8 cellular contexts compared by ENCODE assay signal in genomic region chr7:64794171-64794844, GRCh38. TPM values are rescaled to one million over a fixed set of nuclear protein-coding genes. Genes with fewer than 3 reads are reported as not detected.
DNase-seq lines count a peak whose midpoint lies in the region; ATAC-seq and TF ChIP-seq lines count a peak whose summit lies in the region.

Gene ZNF138 (plus strand): TSS chr7:64794428. CDS start chr7:64794569, 141 bp downstream.

- H4K5ac ChIP-seq in mesendoderm (ENCODE audit: low read length), result no peak within 1 kb of the TSS

- peak within 1 kb of the TSS; percentile 24 for H3K4me2 ChIP-seq in mesendoderm (ENCODE audit: low read length)

- H3K56ac ChIP-seq in mesendoderm (ENCODE audit: low read length), result peak within 1 kb of the TSS; percentile 92

- H3K4me1 Mint-ChIP-seq in endodermal cell, result peaks cover 12% of the 10 kb centered on the region

- no peak for TF ChIP-seq CTCF in endodermal cell (conservative IDR thresholded peaks at IDR 0.05)

- no peak within 1 kb of the TSS for H2AK5ac ChIP-seq in mesendoderm (ENCODE audit: low read length)

- H4K8ac ChIP-seq in mesendoderm (ENCODE audit: low read depth, low read length), result peak within 1 kb of the TSS; percentile 70

- WGBS in endodermal cell (ENCODE audit: insufficient coverage in 1 of 2, insufficient read length in 1 of 2), 2 experiments, result 0% methylated on average over 23 to 32 of the region's 32 CpGs
- no CpG with 5 or more reads among the region's 32 CpGs for WGBS in mesendoderm (ENCODE audit: extremely low coverage, insufficient coverage, low lambda C conversion rate)

- peak within 1 kb of the TSS; percentile 65 for H3K4ac ChIP-seq in mesendoderm (ENCODE audit: low read depth, low read length)

- H3K27ac ChIP-seq in endodermal cell (ENCODE audit: low read depth, low read length) (peak within 1 kb of the TSS; percentile 100), mesendoderm (ENCODE audit: low read depth, low read length) (peak within 1 kb of the TSS; percentile 69)

- peak within 1 kb of the TSS; percentile 100 for H3K4me3 ChIP-seq in endodermal cell (ENCODE audit: low read length)
- H3K4me3 ChIP-seq in mesendoderm (ENCODE audit: low read length), result peak within 1 kb of the TSS; percentile 88

- H3K79me1 ChIP-seq in mesendoderm (ENCODE audit: low read length), result peaks cover 2% of the 10 kb centered on the region

- H3K18ac ChIP-seq in mesendoderm (ENCODE audit: low read length), result peak within 1 kb of the TSS; percentile 3

- H3K4me3 Mint-ChIP-seq in endodermal cell, result peak within 1 kb of the TSS; percentile 99

- H3K9me3 ChIP-seq in endodermal cell (ENCODE audit: control insufficient read depth, low read length), result peaks cover under 1% of the 10 kb centered on the region

- H3K36me3 ChIP-seq in endodermal cell (ENCODE audit: control insufficient read depth, insufficient read depth, low read length), result peaks cover 20% of the 10 kb centered on the region
- no peaks in the 10 kb centered on the region for H3K36me3 ChIP-seq in mesendoderm (ENCODE audit: control insufficient read depth, insufficient read depth, low read length)

- no peak within 1 kb of the TSS for H2BK5ac ChIP-seq in mesendoderm (ENCODE audit: low read length)

- H3K9ac ChIP-seq in endodermal cell (ENCODE audit: extremely low read depth, low read length, poor library complexity, severe bottlenecking), result peak within 1 kb of the TSS; percentile 99
- H3K9ac ChIP-seq in mesendoderm (ENCODE audit: low read length), result peak within 1 kb of the TSS; percentile 86

- DNase-seq in Caki2 (ENCODE audit: low read depth) (peak; percentile 95), HUDEP-2 (lab: John Stamatoyannopoulos, UW; ENCODE audit: unreplicated experiment in 76 of 76) (peak in 75 of 76 experiments; percentile 33 to 94 (median 87)), NOMO-1 treated with dmso at 0.1 percent for 144 hours (lab: John Stamatoyannopoulos, UW; ENCODE audit: unreplicated experiment) (peak; percentile 89), endodermal cell (peak; percentile 96), mesendoderm (peak; percentile 99)
- DNase-seq in activated CD8-positive, alpha-beta memory T cell treated with anti-CD3 and anti-CD28 coated beads, Interleukin-2, amount 50 U/mL, for 1 hour (ENCODE audit: extremely low read depth), result peak; percentile 90
- peak; percentile 82 for DNase-seq in stimulated activated CD8-positive, alpha-beta memory T cell treated with anti-CD3 and anti-CD28 coated beads, Interleukin-12 subunit alpha, Interleukin-12 subunit beta, amount 100 ng/mL, for 4 hours (ENCODE audit: low read depth)

- peaks cover 17% of the 10 kb centered on the region for H3K79me2 ChIP-seq in mesendoderm (ENCODE audit: control insufficient read depth, insufficient read depth, low read length)

- no peak within 1 kb of the TSS for H2BK120ac ChIP-seq in mesendoderm (ENCODE audit: low read depth, low read length)

- ATAC-seq in GM21390 (IDR thresholded peaks at IDR 0.05; ENCODE audit: unreplicated experiment), result peak; percentile 100

- H3K27me3 Mint-ChIP-seq in endodermal cell (ENCODE audit: insufficient read depth), result peaks cover 2% of the 10 kb centered on the region

- H3K4me1 ChIP-seq in endodermal cell (ENCODE audit: control insufficient read depth, insufficient read depth, low read length) (no peaks in the 10 kb centered on the region), mesendoderm (ENCODE audit: control insufficient read depth, low read depth, low read length) (no peaks in the 10 kb centered on the region)

- in situ Hi-C loops in Caki2 (cut with HindIII; ENCODE audit: low pct_unique_long_range_greater_than_20kb, low sequenced_read_pairs), result no loop called here

- H3K27me3 ChIP-seq in endodermal cell (ENCODE audit: control insufficient read depth, insufficient read depth, low read length, poor library complexity, severe bottlenecking) (no peaks in the 10 kb centered on the region), mesendoderm (ENCODE audit: insufficient read depth, low read length, poor library complexity) (no peaks in the 10 kb centered on the region)

- peak within 1 kb of the TSS; percentile 60 for H2BK15ac ChIP-seq in mesendoderm (replicated peaks; ENCODE audit: low read depth)

- no peak within 1 kb of the TSS for H3K23ac ChIP-seq in mesendoderm (ENCODE audit: low read length)

- H3K27ac Mint-ChIP-seq in endodermal cell, result peak within 1 kb of the TSS; percentile 100

- peaks cover 3% of the 10 kb centered on the region for H3K9me3 Mint-ChIP-seq in endodermal cell

- peaks cover 27% of the 10 kb centered on the region for H3K36me3 Mint-ChIP-seq in endodermal cell (ENCODE audit: low read depth)

RNA-seq across cellular contexts. Expression of gene ZNF138, which starts in this region (rescaled TPM):
- 2.9 and 17.0 TPM in 2 replicates for total RNA-seq in Caki2 (2014; rRNA removed; shearing (Covaris generic); ENCODE audit: low replicate concordance)
- 10 to 100 TPM; 28.0 to 32.9 TPM for total RNA-seq in endodermal cell
- polyA plus RNA-seq in endodermal cell (2013, experiment 1 of 2), result 22.4 TPM
- 25.8 TPM for polyA plus RNA-seq in endodermal cell (2013, experiment 2 of 2)
- 14.7 TPM for polyA plus RNA-seq in mesendoderm (2013, experiment 1 of 2)
- 14.7 TPM for polyA plus RNA-seq in mesendoderm (2013, experiment 2 of 2)

Comparison
In these comparisons a context has a peak if more than half of its experiments do, and no peak if none do; other contexts are left out.
1. Peak in every context shown above with its lines: DNase-seq, ATAC-seq, H3K4me3 ChIP-seq and H3K27ac ChIP-seq.